Comparison of ENCODE assay signal across 8 cellular contexts in the genomic region with DNA sequence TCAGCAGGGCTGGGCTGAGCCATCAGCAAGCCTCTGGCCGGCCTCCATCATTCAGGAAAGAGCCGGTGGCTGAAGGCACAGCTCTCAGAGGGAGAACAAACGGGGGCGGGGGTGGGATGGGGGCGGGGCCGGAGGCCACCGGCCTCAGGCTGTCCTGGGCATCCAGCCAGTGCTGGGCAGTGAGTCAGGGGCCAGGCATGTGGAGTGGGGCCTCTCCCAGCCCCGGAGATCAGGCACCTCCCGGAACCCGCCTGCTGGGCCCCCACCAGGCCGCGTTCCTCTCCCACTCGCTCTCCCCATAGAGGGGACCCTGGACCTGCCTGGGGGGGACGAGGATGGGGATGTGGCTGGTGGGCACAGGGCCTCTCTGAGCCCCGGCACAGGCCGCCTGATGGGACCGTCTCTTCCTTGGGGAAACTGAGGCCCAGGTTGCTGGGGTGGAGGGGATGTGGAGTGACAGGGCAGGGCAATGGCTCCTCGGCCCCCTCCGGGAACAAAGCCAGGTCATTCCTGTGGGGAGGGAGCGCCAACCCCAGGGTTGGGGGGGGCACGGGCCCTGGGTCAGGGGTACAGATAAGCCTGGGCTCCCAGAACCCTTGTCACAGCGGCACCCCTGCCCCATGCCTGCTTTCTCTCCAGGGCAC. TPM values are rescaled to one million over a fixed set of nuclear protein-coding genes. Genes with fewer than 3 reads are reported as not detected.
DNase-seq lines count a peak whose midpoint lies in the region; ATAC-seq and TF ChIP-seq lines count a peak whose summit lies in the region.

No MANE protein-coding gene starts in this region.

- no peak overlapping the region for H3K4me3 ChIP-seq in epithelial cell of esophagus (ENCODE audit: low read length)
- peak overlapping the region; percentile 8 for H3K4me3 ChIP-seq in mesodermal cell (ENCODE audit: extremely low read depth, insufficient read depth, low read length, poor library complexity, severe bottlenecking)
- peak overlapping the region; percentile 5 to 15 for H3K4me3 ChIP-seq in vagina

- 8 to 22% methylated on average over 12 to 13 of the region's 22 CpGs for WGBS in mesodermal cell (ENCODE audit: insufficient coverage in 2 of 2), 2 experiments

- no peak for ATAC-seq in HG02759 (IDR thresholded peaks at IDR 0.05; ENCODE audit: unreplicated experiment)

- DNase-seq in DMS79 (lab: John Stamatoyannopoulos, UW) (peak; percentile 68), epithelial cell of esophagus (ENCODE audit: low read depth) (peak; percentile 83), vagina (ENCODE audit: extremely low spot score in 2 of 2) (peak in 1 of 2 donors; percentile 96), NOMO-1 treated with DMSO at 0.1 percent for 48 hours (lab: John Stamatoyannopoulos, UW; ENCODE audit: unreplicated experiment) (no peak), NCI-H2081 (lab: John Stamatoyannopoulos, UW) (no peak)

- intact Hi-C loops in vagina (cut with DNase I): loop anchor here (2.0 kb wide), 1 partner anchor 60 kb away; no protein-coding TSS in a partner anchor

- H3K4me1 ChIP-seq in mesodermal cell (ENCODE audit: control insufficient read depth, insufficient read depth, low read length, poor library complexity, severe bottlenecking) (peaks cover 37% of the 10 kb centered on the region), vagina (peaks cover 56% of the 10 kb centered on the region)

- peak overlapping the region; percentile 100 for H3K27ac ChIP-seq in mesodermal cell (ENCODE audit: low read depth, low read length, severe bottlenecking)
- H3K27ac ChIP-seq in vagina: peak overlapping the region; percentile 94

- peaks cover 23% of the 10 kb centered on the region for H3K36me3 ChIP-seq in mesodermal cell (ENCODE audit: control insufficient read depth, insufficient read depth, low read length)
- H3K36me3 ChIP-seq in vagina: no peaks in the 10 kb centered on the region

- TF ChIP-seq POLR2A in vagina (IDR thresholded peaks at IDR 0.05): no peak

- H3K27me3 ChIP-seq in vagina: no peaks in the 10 kb centered on the region

- TF ChIP-seq CTCF in epithelial cell of esophagus (IDR thresholded peaks at IDR 0.05; ENCODE audit: insufficient read depth, low read depth, low read length, missing control alignments) (no peak), vagina (IDR thresholded peaks at IDR 0.05) (no peak)

- H3K9me3 ChIP-seq in mesodermal cell (ENCODE audit: control insufficient read depth, low read length) (no peaks in the 10 kb centered on the region), vagina (no peaks in the 10 kb centered on the region)

TF ChIP-seq in PFSK-1, 5 proteins besides CTCF, POLR2A, EP300 and RAD21:
- TF ChIP-seq, protein P1, sequence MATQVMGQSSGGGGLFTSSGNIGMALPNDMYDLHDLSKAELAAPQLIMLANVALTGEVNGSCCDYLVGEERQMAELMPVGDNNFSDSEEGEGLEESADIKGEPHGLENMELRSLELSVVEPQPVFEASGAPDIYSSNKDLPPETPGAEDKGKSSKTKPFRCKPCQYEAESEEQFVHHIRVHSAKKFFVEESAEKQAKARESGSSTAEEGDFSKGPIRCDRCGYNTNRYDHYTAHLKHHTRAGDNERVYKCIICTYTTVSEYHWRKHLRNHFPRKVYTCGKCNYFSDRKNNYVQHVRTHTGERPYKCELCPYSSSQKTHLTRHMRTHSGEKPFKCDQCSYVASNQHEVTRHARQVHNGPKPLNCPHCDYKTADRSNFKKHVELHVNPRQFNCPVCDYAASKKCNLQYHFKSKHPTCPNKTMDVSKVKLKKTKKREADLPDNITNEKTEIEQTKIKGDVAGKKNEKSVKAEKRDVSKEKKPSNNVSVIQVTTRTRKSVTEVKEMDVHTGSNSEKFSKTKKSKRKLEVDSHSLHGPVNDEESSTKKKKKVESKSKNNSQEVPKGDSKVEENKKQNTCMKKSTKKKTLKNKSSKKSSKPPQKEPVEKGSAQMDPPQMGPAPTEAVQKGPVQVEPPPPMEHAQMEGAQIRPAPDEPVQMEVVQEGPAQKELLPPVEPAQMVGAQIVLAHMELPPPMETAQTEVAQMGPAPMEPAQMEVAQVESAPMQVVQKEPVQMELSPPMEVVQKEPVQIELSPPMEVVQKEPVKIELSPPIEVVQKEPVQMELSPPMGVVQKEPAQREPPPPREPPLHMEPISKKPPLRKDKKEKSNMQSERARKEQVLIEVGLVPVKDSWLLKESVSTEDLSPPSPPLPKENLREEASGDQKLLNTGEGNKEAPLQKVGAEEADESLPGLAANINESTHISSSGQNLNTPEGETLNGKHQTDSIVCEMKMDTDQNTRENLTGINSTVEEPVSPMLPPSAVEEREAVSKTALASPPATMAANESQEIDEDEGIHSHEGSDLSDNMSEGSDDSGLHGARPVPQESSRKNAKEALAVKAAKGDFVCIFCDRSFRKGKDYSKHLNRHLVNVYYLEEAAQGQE (IDR thresholded peaks at IDR 0.05; ENCODE audit: insufficient read depth in 1 of 2, low read depth in 2 of 2, low read length in 2 of 2): no peak
- TF ChIP-seq FOXP2 (optimal IDR thresholded peaks at IDR 0.05; ENCODE audit: borderline replicate concordance, extremely low read depth, extremely low read length, insufficient read depth) (peak; percentile 38), POLR2AphosphoS5 (IDR thresholded peaks at IDR 0.05; ENCODE audit: low read depth, low read length) (peak; percentile 13; the same call in 1 of the 2 replicates)
TF ChIP-seq in PFSK-1: peak in this region for 2.

RNA-seq across cellular contexts. Expression of a gene that starts 12.9 kb away (rescaled TPM):
- polyA plus RNA-seq in PFSK-1 (2012; ENCODE audit: insufficient read length, low read depth): 17.9 TPM
- 22.4 TPM for polyA plus RNA-seq in mesodermal cell (2013, experiment 1 of 2)
- polyA plus RNA-seq in mesodermal cell (2013, experiment 2 of 2): 22.7 TPM
- 2.7 TPM for total RNA-seq in vagina

RNA-seq across cellular contexts. Expression of a gene that starts 53.4 kb away (rescaled TPM):
- 30.6 TPM for polyA plus RNA-seq in PFSK-1 (2012; ENCODE audit: insufficient read length, low read depth)
- 180 TPM for polyA plus RNA-seq in mesodermal cell (2013, experiment 1 of 2)
- polyA plus RNA-seq in mesodermal cell (2013, experiment 2 of 2): 159 TPM
- 135 TPM for total RNA-seq in vagina

RNA-seq across cellular contexts. Expression of a gene that starts 54.7 kb away (rescaled TPM):
- 215 TPM for polyA plus RNA-seq in PFSK-1 (2012; ENCODE audit: insufficient read length, low read depth)
- polyA plus RNA-seq in mesodermal cell (2013, experiment 1 of 2): 50.4 TPM
- 48.5 TPM for polyA plus RNA-seq in mesodermal cell (2013, experiment 2 of 2)
- total RNA-seq in vagina: 486 TPM

Comparison
In these comparisons a context has a peak if more than half of its experiments do, and no peak if none do; other contexts are left out.
1. DNase-seq: peak in DMS79 (single experiment) and epithelial cell of esophagus (single experiment); none in NOMO-1 treated with DMSO at 0.1 percent for 48 hours (single experiment) and NCI-H2081 (0 of 2).